ENCODE assay signal across 15 cellular contexts in genomic region chr5:173670791-173671120, GRCh38. TPM values are rescaled to one million over a fixed set of nuclear protein-coding genes. Genes with fewer than 3 reads are reported as not detected.
A peak's percentile ranks its signal among the peaks of the same experiment; 100 is the strongest.
DNase-seq lines count a peak whose midpoint lies in the region; ATAC-seq and TF ChIP-seq lines count a peak whose summit lies in the region.
"Had no signal": no experiment of that assay in that cellular context is flagged by ENCODE, and none has a peak within 500 bp of the region (broad histone marks: within the 10 kb centered on the region; RNA-seq: fewer than 3 reads in every experiment).

No MANE protein-coding gene starts in this region.

- H2AFZ ChIP-seq in GM23248: peak overlapping the region; percentile 44
- H2AFZ ChIP-seq in OCI-LY7 (ENCODE audit: low read length): no peak overlapping the region

- no TSS peak for BruUV-seq in OCI-LY7 (replicated peaks; lab: Mats Ljungman, UMichigan)

- TF ChIP-seq CTCF in ascending aorta (IDR thresholded peaks at IDR 0.05): no peak
- no peak for TF ChIP-seq CTCF in gastrocnemius medialis (IDR thresholded peaks at IDR 0.05 in 4 of 5, conservative IDR thresholded peaks at IDR 0.05 in 1 of 5)
- TF ChIP-seq CTCF in OCI-LY7 (conservative IDR thresholded peaks at IDR 0.05; ENCODE audit: low read length): no peak

- intact Hi-C loops in ascending aorta (cut with DNase I): no loop called here
- intact Hi-C loops in gastrocnemius medialis (cut with DNase I; ENCODE audit: low total_unique reads): loop anchor here (1.0 to 10.0 kb wide), 7 partner anchors 83 to 896 kb away; partner anchors contain the start of genes CPEB4 and DUSP1
- intact Hi-C loops in OCI-LY7 (cut with micrococcal nuclease; ENCODE audit: unreplicated experiment): no loop called here

- peak; percentile 40 to 52 for ATAC-seq in gastrocnemius medialis
- no peak for ATAC-seq in HG03135 (IDR thresholded peaks at IDR 0.05; ENCODE audit: unreplicated experiment)
- ATAC-seq: mucosa of descending colon, PC-3 had no signal

- peaks cover 12% of the 10 kb centered on the region for H3K4me1 ChIP-seq in GM23248 (ENCODE audit: insufficient read depth)
- H3K4me1 ChIP-seq in ascending aorta: no peaks in the 10 kb centered on the region
- peaks cover 17% of the 10 kb centered on the region; the same call in 1 of the 2 replicates for H3K4me1 ChIP-seq in iPS-20b (ENCODE audit: insufficient read depth, low read length)
- H3K4me1 ChIP-seq in gastrocnemius medialis: peaks cover 35 to 44% of the 10 kb centered on the region in 2 donors
- H3K4me1 ChIP-seq in OCI-LY7 (ENCODE audit: insufficient read depth, low read length, poor library complexity, severe bottlenecking): peaks cover 31% of the 10 kb centered on the region
- no peaks in the 10 kb centered on the region for H3K4me1 ChIP-seq in effector memory CD4-positive, alpha-beta T cell (ENCODE audit: control insufficient read depth, insufficient read depth, low read length, poor library complexity, severe bottlenecking)

- H3K79me2 ChIP-seq in GM23248 (ENCODE audit: insufficient read depth): no peaks in the 10 kb centered on the region
- no peaks in the 10 kb centered on the region for H3K79me2 ChIP-seq in OCI-LY7 (ENCODE audit: insufficient read depth, low read depth, low read length)

- H3K9me3 ChIP-seq in GM23248 (ENCODE audit: low read depth) (no peaks in the 10 kb centered on the region), ascending aorta (no peaks in the 10 kb centered on the region), iPS-20b (ENCODE audit: insufficient read depth, low read depth, low read length) (peaks cover 8% of the 10 kb centered on the region; the same call in 1 of the 2 replicates), gastrocnemius medialis (no peaks in the 10 kb centered on the region), OCI-LY7 (ENCODE audit: low read length) (peaks cover 20% of the 10 kb centered on the region)
- H3K9me3 ChIP-seq in effector memory CD4-positive, alpha-beta T cell (ENCODE audit: control insufficient read depth, low read length): no peaks in the 10 kb centered on the region

- CTCF ChIA-PET in OCI-LY7 (lab: Charles Lee; ENCODE audit: unreplicated experiment): no interaction called here

- H3K36me3 ChIP-seq in GM23248 (ENCODE audit: low read depth): no peaks in the 10 kb centered on the region
- H3K36me3 ChIP-seq in ascending aorta: no peaks in the 10 kb centered on the region
- no peaks in the 10 kb centered on the region for H3K36me3 ChIP-seq in iPS-20b (ENCODE audit: insufficient read depth, low read depth, low read length)
- H3K36me3 ChIP-seq in gastrocnemius medialis: no peaks in the 10 kb centered on the region
- peaks cover 13% of the 10 kb centered on the region; the same call in 1 of the 2 replicates for H3K36me3 ChIP-seq in OCI-LY7 (ENCODE audit: insufficient read depth, low read length)
- H3K36me3 ChIP-seq in effector memory CD4-positive, alpha-beta T cell (ENCODE audit: control insufficient read depth, insufficient read depth, low read length): no peaks in the 10 kb centered on the region

- DNase-seq in GM23248 (peak; percentile 29), ascending aorta (ENCODE audit: low spot score in 2 of 2) (no peak), gastrocnemius medialis (no peak), OCI-LY7 (ENCODE audit: low spot score) (no peak), MV-4-11 (lab: John Stamatoyannopoulos, UW) (no peak)
- DNase-seq in effector memory CD4-positive, alpha-beta T cell: no peak
- DNase-seq: activated naive CD8-positive, alpha-beta T cell treated with anti-CD3 and anti-CD28 coated beads for 36 hours; DMS79; HCEC 1CT; mucosa of descending colon; PC-3; T-helper 2 cell had no signal

- no peaks in the 10 kb centered on the region for H4K20me1 ChIP-seq in GM23248 (ENCODE audit: insufficient read depth)
- no peaks in the 10 kb centered on the region for H4K20me1 ChIP-seq in OCI-LY7 (ENCODE audit: insufficient read depth, low read length)

- H3K9me2 ChIP-seq in GM23248 (ENCODE audit: insufficient read depth) (no peaks in the 10 kb centered on the region), OCI-LY7 (ENCODE audit: insufficient read depth, low read length) (no peaks in the 10 kb centered on the region)

- H3K4me2 ChIP-seq in GM23248 (ENCODE audit: unreplicated experiment) (peak overlapping the region; percentile 50), OCI-LY7 (ENCODE audit: low read length) (no peak overlapping the region)
- H3K4me2 ChIP-seq: KMS-11 had no signal

- in situ Hi-C loops in GM23248 (cut with MboI): no loop called here
- in situ Hi-C loops in gastrocnemius medialis (cut with MboI; ENCODE audit: low sequenced_read_pairs in 4 of 4): no loop called here

- H3K4me3 ChIP-seq in GM23248 (peak overlapping the region; percentile 26), ascending aorta (peak overlapping the region; percentile 14 to 42), iPS-20b (ENCODE audit: low read length) (no peak overlapping the region; the same call in 1 of the 2 replicates), gastrocnemius medialis (peak overlapping the region; percentile 32 to 48 (median 44)), OCI-LY7 (ENCODE audit: low read depth, low read length, poor library complexity, severe bottlenecking) (no peak overlapping the region)
- H3K4me3 ChIP-seq in effector memory CD4-positive, alpha-beta T cell (ENCODE audit: insufficient read depth, low read depth, low read length, poor library complexity, severe bottlenecking): no peak overlapping the region
- H3K4me3 ChIP-seq: mucosa of descending colon had no signal

- TF ChIP-seq POLR2A in gastrocnemius medialis (IDR thresholded peaks at IDR 0.05): no peak

- POLR2A ChIA-PET in OCI-LY7 (lab: Charles Lee): interaction anchor here (0.5 to 1.0 kb wide), 4 partner anchors 48 to 84 kb away, joined by 3 to 5 read pairs (median 4); no protein-coding TSS in a partner anchor

- H3K27me3 ChIP-seq in GM23248 (replicated peaks; ENCODE audit: insufficient read depth): peaks cover 5% of the 10 kb centered on the region; the same call in 1 of the 2 replicates
- H3K27me3 ChIP-seq in ascending aorta: no peaks in the 10 kb centered on the region
- H3K27me3 ChIP-seq in iPS-20b (ENCODE audit: insufficient read depth, low read length): no peaks in the 10 kb centered on the region
- H3K27me3 ChIP-seq in gastrocnemius medialis: no peaks in the 10 kb centered on the region
- H3K27me3 ChIP-seq in effector memory CD4-positive, alpha-beta T cell (replicated peaks; ENCODE audit: control insufficient read depth, insufficient read depth, low read length, poor library complexity, severe bottlenecking): no peaks in the 10 kb centered on the region

- peaks cover 8% of the 10 kb centered on the region; the same call in 1 of the 2 replicates for H3F3A ChIP-seq in GM23248 (ENCODE audit: insufficient read depth)

- H3K27ac ChIP-seq in GM23248 (no peak overlapping the region), ascending aorta (peak overlapping the region; percentile 42 to 46), iPS-20b (ENCODE audit: low read length) (peak overlapping the region; percentile 84), gastrocnemius medialis (peak overlapping the region; percentile 87 to 91 (median 88)), OCI-LY7 (ENCODE audit: low read depth, low read length, poor library complexity, severe bottlenecking) (no peak overlapping the region)
- H3K27ac ChIP-seq in effector memory CD4-positive, alpha-beta T cell (ENCODE audit: insufficient read depth, low read length, poor library complexity, severe bottlenecking): no peak overlapping the region
- H3K27ac ChIP-seq: KMS-11 had no signal

- 4% methylated on average over 12 of the region's 12 CpGs for WGBS in GM23248 (ENCODE audit: low coverage in 1 of 2, low lambda C conversion rate in 2 of 2, missing lambda C conversion rate in 2 of 2), 2 experiments

- H3K9ac ChIP-seq in GM23248: peak overlapping the region; percentile 17; the same call in 1 of the 2 replicates
- peak overlapping the region; percentile 66; the same call in 1 of the 2 replicates for H3K9ac ChIP-seq in iPS-20b (ENCODE audit: low read depth, low read length)
- H3K9ac ChIP-seq: KMS-11 had no signal

RNA-seq across cellular contexts. Expression of gene BOD1, which starts 54.3 kb away (rescaled TPM):
- 48.1 and 51.4 TPM in 2 replicates for total RNA-seq in GM23248 (2014; rRNA removed; shearing (Covaris generic))
- polyA plus RNA-seq in GM23248 (2016; fragmentation: Nextera tagmentation; extraction: Ambion mirVana): 64.3 and 66.1 TPM in 2 replicates
- total RNA-seq in ascending aorta (60.5 TPM), gastrocnemius medialis (100 to 1,000 TPM; 101 to 157 (median 117) TPM), OCI-LY7 (2022) (38.8 and 44.9 TPM in 2 replicates)
- 53.1 and 54.3 TPM in 2 replicates for total RNA-seq in OCI-LY7 (2014; rRNA removed; shearing (Covaris generic))

Comparison
In these comparisons a context has a peak if more than half of its experiments do, and no peak if none do; other contexts are left out.
1. H3K27ac ChIP-seq: peak in ascending aorta (2 of 2), iPS-20b (single experiment) and gastrocnemius medialis (4 of 4); none in GM23248 (single experiment), OCI-LY7 (single experiment) and effector memory CD4-positive, alpha-beta T cell (single experiment).
2. H3K4me3 ChIP-seq: peak in GM23248 (single experiment), ascending aorta (2 of 2) and gastrocnemius medialis (4 of 4); none in iPS-20b (single experiment), OCI-LY7 (single experiment) and effector memory CD4-positive, alpha-beta T cell (single experiment).